11 cellular contexts compared by ENCODE assay signal in the genomic region with DNA sequence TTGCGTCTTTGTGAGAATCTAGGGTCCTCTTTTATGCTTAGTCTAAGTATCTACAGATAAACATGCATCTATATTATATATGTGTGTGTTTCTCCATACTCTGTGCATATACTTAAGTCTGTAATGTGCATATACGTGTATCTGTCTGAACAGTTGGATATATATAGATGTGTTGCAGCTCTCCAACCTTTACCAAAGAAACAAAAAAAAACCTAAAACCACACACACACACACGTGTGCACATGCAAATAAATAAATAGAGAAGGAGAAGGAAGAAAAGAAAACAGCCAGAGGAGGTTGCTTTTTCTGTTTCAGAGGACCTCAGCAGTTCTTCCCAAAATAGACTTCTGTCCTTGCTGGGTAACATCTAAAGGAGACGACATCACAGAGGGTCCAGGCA.
"Had no signal": no experiment of that assay in that cellular context is flagged by ENCODE, and none has a peak within 500 bp of the region (broad histone marks: within the 10 kb centered on the region; RNA-seq: fewer than 3 reads in every experiment).

No MANE protein-coding gene starts in this region.

- H3K4me3 ChIP-seq: lung had no signal

- DNase-seq: activated CD4-positive, alpha-beta memory T cell treated with anti-CD3 and anti-CD28 coated beads for 36 hours; activated gamma-delta T cell; activated T-cell treated with anti-CD3 and anti-CD28 coated beads, Interleukin-2, amount 50 U/mL, for 4 hours; brain microvascular endothelial cell; dermis blood vessel endothelial cell; immature natural killer cell; naive B cell; retina; small intestine had no signal

- ATAC-seq: activated T-cell treated with anti-CD3 and anti-CD28 coated beads, Interleukin-2, amount 50 U/mL, for 4 hours had no signal

- H3K27me3 ChIP-seq: brain microvascular endothelial cell had no signal

- H3K27ac ChIP-seq: brain microvascular endothelial cell, VCaP had no signal

- H3K36me3 ChIP-seq: brain microvascular endothelial cell had no signal
